ENCODE assay signal across 1 cellular context in genomic region chr4:147714575-147715401, GRCh38.
TF ChIP-seq lines count a peak whose summit lies in the region.

No MANE protein-coding gene starts in this region.

TF ChIP-seq in A549, 52 proteins besides CTCF, POLR2A, EP300 and RAD21 (continued from another document):
- TF ChIP-seq ATOH8 (CRISPR knock-in tag; IDR thresholded peaks at IDR 0.05; ENCODE audit: low read depth) (no peak), SREBF2 (IDR thresholded peaks at IDR 0.05) (no peak), BHLHE40 (IDR thresholded peaks at IDR 0.05; ENCODE audit: low read depth, low read length) (no peak), FOXS1 (CRISPR knock-in tag; IDR thresholded peaks at IDR 0.05) (no peak), E2F6 (IDR thresholded peaks at IDR 0.05; ENCODE audit: borderline replicate concordance, low read depth) (no peak)
